In genomic region chr22:26894766-26895485, GRCh38 we compare ENCODE assay signal across 8 cellular contexts.
DNase-seq lines count a peak whose midpoint lies in the region; ATAC-seq and TF ChIP-seq lines count a peak whose summit lies in the region.

No MANE protein-coding gene starts in this region.

- no peak overlapping the region for H3K9ac ChIP-seq in Karpas-422 (ENCODE audit: low read length)

- no peaks in the 10 kb centered on the region for H3K9me3 ChIP-seq in Karpas-422 (ENCODE audit: low read length)

- no peak overlapping the region for H2AFZ ChIP-seq in Karpas-422 (ENCODE audit: low read length)

- H3K36me3 ChIP-seq in BJ (ENCODE audit: control insufficient read depth, insufficient read depth, low read length) (no peaks in the 10 kb centered on the region), Karpas-422 (ENCODE audit: insufficient read depth, low read length) (no peaks in the 10 kb centered on the region)

- CTCF ChIA-PET in BJ (lab: Yijun Ruan, JAX): interaction anchor here (1.0 to 1.7 kb wide), 2 partner anchors 138 to 216 kb away, joined by 4 read pairs; no protein-coding TSS in a partner anchor

- no peaks in the 10 kb centered on the region for H3K79me2 ChIP-seq in Karpas-422 (ENCODE audit: low read length)

- H3K27ac ChIP-seq in Karpas-422 (ENCODE audit: low read length): no peak overlapping the region

- ATAC-seq in GM19467 (IDR thresholded peaks at IDR 0.05; ENCODE audit: unreplicated experiment) (no peak), HG02763 (IDR thresholded peaks at IDR 0.05; ENCODE audit: unreplicated experiment) (no peak), GM19463 (IDR thresholded peaks at IDR 0.05; ENCODE audit: unreplicated experiment) (no peak)

- DNase-seq in BJ (ENCODE audit: low read depth): peak; percentile 89
- DNase-seq in Karpas-422: peak; percentile 31
- DNase-seq in cardiac fibroblast (ENCODE audit: low read depth in 2 of 2): peak; percentile 79 to 87
- DNase-seq in myocyte (ENCODE audit: low read depth): peak; percentile 85
- no peak for DNase-seq in NCI-H146 (lab: John Stamatoyannopoulos, UW)

- no peak overlapping the region for H3K4me3 ChIP-seq in BJ (ENCODE audit: low read depth, low read length)
- H3K4me3 ChIP-seq in Karpas-422 (ENCODE audit: low read length): no peak overlapping the region
- H3K4me3 ChIP-seq in cardiac fibroblast (replicated peaks in 1 of 2; ENCODE audit: low read depth in 2 of 2, low read length in 2 of 2): no peak overlapping the region

- no peak overlapping the region for H3K4me2 ChIP-seq in Karpas-422 (ENCODE audit: low read depth, low read length, poor library complexity, severe bottlenecking)

- TF ChIP-seq CTCF in BJ (IDR thresholded peaks at IDR 0.05; ENCODE audit: insufficient read depth, low read depth, low read length): no peak
- TF ChIP-seq CTCF in cardiac fibroblast (IDR thresholded peaks at IDR 0.05; ENCODE audit: low read depth, low read length): no peak

- no peaks in the 10 kb centered on the region for H3K9me2 ChIP-seq in Karpas-422 (replicated peaks; ENCODE audit: insufficient read depth, low read length)

- no peaks in the 10 kb centered on the region for H3K27me3 ChIP-seq in BJ (ENCODE audit: control insufficient read depth, insufficient read depth, low read length)
- H3K27me3 ChIP-seq in Karpas-422 (ENCODE audit: low read length): no peaks in the 10 kb centered on the region

- POLR2A ChIA-PET in BJ (lab: Charles Lee): no interaction called here

- H4K20me1 ChIP-seq in Karpas-422 (ENCODE audit: insufficient read depth, low read depth, low read length): no peaks in the 10 kb centered on the region

- no peaks in the 10 kb centered on the region for H3K4me1 ChIP-seq in Karpas-422 (ENCODE audit: low read length)
